ENCODE assay signal across 1 cellular context in genomic region chr17:42677012-42677857, GRCh38.
TF ChIP-seq lines count a peak whose summit lies in the region.

No MANE protein-coding gene starts in this region.

TF ChIP-seq in K562, 482 proteins besides CTCF, POLR2A, EP300 and RAD21 (continued from another document and continues in another):
- TF ChIP-seq SMAD4 (CRISPR knock-in tag; conservative IDR thresholded peaks at IDR 0.05), result no peak; the same call in 1 of the 2 replicates
- no peak for TF ChIP-seq MBD1 (CRISPR knock-in tag; IDR thresholded peaks at IDR 0.05)
- TF ChIP-seq L3MBTL2 (IDR thresholded peaks at IDR 0.05), result peak; percentile 11; the same call in 1 of the 2 replicates
- no peak for TF ChIP-seq EHMT2 (IDR thresholded peaks at IDR 0.05)
- TF ChIP-seq POLR2H (tag; IDR thresholded peaks at IDR 0.05; ENCODE audit: low read depth), result no peak
- no peak for TF ChIP-seq FOXP1 (CRISPR knock-in tag; IDR thresholded peaks at IDR 0.05)
- peak; percentile 41; the same call in 1 of the 2 replicates for TF ChIP-seq FOXM1 (IDR thresholded peaks at IDR 0.05; ENCODE audit: low read depth)
- no peak for TF ChIP-seq FOXM1 (CRISPR knock-in tag; IDR thresholded peaks at IDR 0.05; ENCODE audit: low read depth)
- TF ChIP-seq HES1 (IDR thresholded peaks at IDR 0.05; ENCODE audit: low read depth), result no peak
- no peak for TF ChIP-seq RUNX1 (IDR thresholded peaks at IDR 0.05; ENCODE audit: low read depth)
- no peak for TF ChIP-seq ZNF696 (CRISPR knock-in tag; conservative IDR thresholded peaks at IDR 0.05)
- no peak for TF ChIP-seq ZNF224 (CRISPR knock-in tag; IDR thresholded peaks at IDR 0.05)
- TF ChIP-seq ZFP30 (CRISPR knock-in tag; IDR thresholded peaks at IDR 0.05; ENCODE audit: borderline replicate concordance), result no peak
- TF ChIP-seq HMGN3 (IDR thresholded peaks at IDR 0.05; ENCODE audit: borderline replicate concordance, extremely low read depth, insufficient read length, low read depth, low read length), result peak; percentile 49
- TF ChIP-seq ETV1 (tag; conservative IDR thresholded peaks at IDR 0.05; ENCODE audit: low read depth), result no peak
- TF ChIP-seq CGGBP1 (CRISPR knock-in tag; IDR thresholded peaks at IDR 0.05), result no peak
- no peak for TF ChIP-seq LEF1 (IDR thresholded peaks at IDR 0.05)
- no peak for TF ChIP-seq ZNF444 (CRISPR knock-in tag; IDR thresholded peaks at IDR 0.05)
- TF ChIP-seq CHD2 (IDR thresholded peaks at IDR 0.05; ENCODE audit: low read depth, low read length), result peak; percentile 51; the same call in 1 of the 2 replicates
- TF ChIP-seq SPI1 (IDR thresholded peaks at IDR 0.05; ENCODE audit: borderline replicate concordance, low read depth, low read length), result no peak
- TF ChIP-seq CREM (IDR thresholded peaks at IDR 0.05; ENCODE audit: low read depth), result peak; percentile 94
- no peak for TF ChIP-seq ZNF507 (tag; conservative IDR thresholded peaks at IDR 0.05)
- TF ChIP-seq SMAD1 (IDR thresholded peaks at IDR 0.05; ENCODE audit: low read depth, low read length, partially characterized antibody), result no peak
- TF ChIP-seq MCM2 (IDR thresholded peaks at IDR 0.05; ENCODE audit: low read depth), result no peak
- no peak for TF ChIP-seq ZC3H8 (IDR thresholded peaks at IDR 0.05)
- no peak for TF ChIP-seq SOX6 (IDR thresholded peaks at IDR 0.05)
- no peak for TF ChIP-seq SNAPC5 (CRISPR knock-in tag; IDR thresholded peaks at IDR 0.05)
- peak; percentile 64 for TF ChIP-seq ZNF384 (IDR thresholded peaks at IDR 0.05; ENCODE audit: low read depth, low read length)
- peak; percentile 61; the same call in 1 of the 2 replicates for TF ChIP-seq LCOR (CRISPR knock-in tag; IDR thresholded peaks at IDR 0.05)
- TF ChIP-seq SETDB1 (IDR thresholded peaks at IDR 0.05; ENCODE audit: low read length), result no peak
- no peak for TF ChIP-seq ILF3 (IDR thresholded peaks at IDR 0.05; ENCODE audit: borderline replicate concordance)
- no peak for TF ChIP-seq PYGO2 (tag; IDR thresholded peaks at IDR 0.05)
- TF ChIP-seq FOSL1 (tag; conservative IDR thresholded peaks at IDR 0.05), result no peak
- TF ChIP-seq NELFE (IDR thresholded peaks at IDR 0.05; ENCODE audit: insufficient read depth, insufficient read length), result no peak
- no peak for TF ChIP-seq ZFX (CRISPR knock-in tag; IDR thresholded peaks at IDR 0.05)
- TF ChIP-seq CREB1 (IDR thresholded peaks at IDR 0.05), result peak; percentile 90
- peak; percentile 83 for TF ChIP-seq CREB1 (CRISPR knock-in tag; IDR thresholded peaks at IDR 0.05)
- no peak for TF ChIP-seq ZSCAN32 (CRISPR knock-in tag; IDR thresholded peaks at IDR 0.05)
- no peak for TF ChIP-seq ZKSCAN3 (CRISPR knock-in tag; IDR thresholded peaks at IDR 0.05)
- TF ChIP-seq HNRNPH1 (optimal IDR thresholded peaks at IDR 0.05; ENCODE audit: low read depth, low read length), result no peak
- TF ChIP-seq IFI16 (CRISPR knock-in tag; IDR thresholded peaks at IDR 0.05), result no peak
- no peak for TF ChIP-seq E2F1 (CRISPR knock-in tag; IDR thresholded peaks at IDR 0.05)
- no peak for TF ChIP-seq ID3 (CRISPR knock-in tag; IDR thresholded peaks at IDR 0.05)
- TF ChIP-seq ID3 (tag; IDR thresholded peaks at IDR 0.05), result no peak
- no peak for TF ChIP-seq HDAC1 (IDR thresholded peaks at IDR 0.05)
- TF ChIP-seq ZNF121 (CRISPR knock-in tag; conservative IDR thresholded peaks at IDR 0.05), result peak; percentile 98
- TF ChIP-seq ASH1L (IDR thresholded peaks at IDR 0.05; ENCODE audit: borderline replicate concordance, low read depth, partially characterized antibody), result peak; percentile 75
- no peak for TF ChIP-seq AFF1 (IDR thresholded peaks at IDR 0.05; ENCODE audit: low read depth in 1 of 2, partially characterized antibody in 2 of 2)
- TF ChIP-seq BRD4 (IDR thresholded peaks at IDR 0.05), result no peak
- no peak for TF ChIP-seq ZNF263 (CRISPR knock-in tag; IDR thresholded peaks at IDR 0.05; ENCODE audit: borderline replicate concordance)
- no peak for TF ChIP-seq ZNF280B (CRISPR knock-in tag; IDR thresholded peaks at IDR 0.05)
- no peak; the same call in 1 of the 2 replicates for TF ChIP-seq NFATC3 (IDR thresholded peaks at IDR 0.05)
- no peak for TF ChIP-seq E4F1 (CRISPR knock-in tag; IDR thresholded peaks at IDR 0.05; ENCODE audit: borderline replicate concordance)
- TF ChIP-seq NR3C1 (CRISPR knock-in tag; IDR thresholded peaks at IDR 0.05), result no peak
- no peak for TF ChIP-seq ZNF24 (IDR thresholded peaks at IDR 0.05)
- no peak for TF ChIP-seq ZNF316 (IDR thresholded peaks at IDR 0.05)
- TF ChIP-seq SAFB (IDR thresholded peaks at IDR 0.05; ENCODE audit: borderline replicate concordance, low read depth, low read length), result no peak
- TF ChIP-seq RBM39 (optimal IDR thresholded peaks at IDR 0.05; ENCODE audit: low read depth, low read length), result no peak
- no peak; a peak in 1 of 4 replicates for TF ChIP-seq NRF1 (conservative IDR thresholded peaks at IDR 0.05 in 1 of 2, IDR thresholded peaks at IDR 0.05 in 1 of 2)
- TF ChIP-seq NFE2L1 (tag; IDR thresholded peaks at IDR 0.05; ENCODE audit: borderline replicate concordance, low read depth), result no peak
